9 cellular contexts compared by ENCODE assay signal in genomic region chr4:2411786-2412510, GRCh38. TPM values are rescaled to one million over a fixed set of nuclear protein-coding genes. Genes with fewer than 3 reads are reported as not detected.
A peak's percentile ranks its signal among the peaks of the same experiment; 100 is the strongest.
DNase-seq lines count a peak whose midpoint lies in the region; ATAC-seq, FAIRE-seq and TF ChIP-seq lines count a peak whose summit lies in the region.
"Had no signal": no experiment of that assay in that cellular context is flagged by ENCODE, and none has a peak within 500 bp of the region (broad histone marks: within the 10 kb centered on the region; RNA-seq: fewer than 3 reads in every experiment).

No MANE protein-coding gene starts in this region.

- H3K4me3 ChIP-seq in keratinocyte (ENCODE audit: control insufficient read depth in 2 of 3, extremely low read depth in 1 of 3, insufficient read depth in 2 of 3, low read depth in 1 of 3, low read length in 3 of 3), result no peak overlapping the region
- peak overlapping the region in 1 of 4 donors; percentile 32 for H3K4me3 ChIP-seq in upper lobe of left lung

- peak; percentile 50 for DNase-seq in stimulated activated CD4-positive, alpha-beta T cell treated with anti-CD3 and anti-CD28 coated beads, Interleukin-15, amount 100 ng/mL, for 24 hours
- DNase-seq in stimulated activated CD4-positive, alpha-beta T cell treated with anti-CD3 and anti-CD28 coated beads, Interleukin-12 subunit alpha, Interleukin-12 subunit beta, amount 100 ng/mL, for 4 hours, result no peak
- peak; percentile 52 for DNase-seq in activated CD8-positive, alpha-beta memory T cell treated with anti-CD3 and anti-CD28 coated beads, Interleukin-2, amount 10 ng/mL, durations not matched to agents 7 days and 5 days
- DNase-seq in keratinocyte (ENCODE audit: low read depth, low spot score) (no peak), upper lobe of left lung (peak in 1 of 2 donors; percentile 54), erythroblast (lab: John Stamatoyannopoulos, UW) (no peak), foreskin keratinocyte (no peak)
- DNase-seq: GOT3 had no signal

- TF ChIP-seq CTCF in keratinocyte (optimal IDR thresholded peaks at IDR 0.05 in 1 of 3, IDR thresholded peaks at IDR 0.05 in 1 of 3, conservative IDR thresholded peaks at IDR 0.05 in 1 of 3; ENCODE audit: extremely low read depth in 1 of 3, insufficient read depth in 2 of 3, low read length in 3 of 3) (no peak), upper lobe of left lung (IDR thresholded peaks at IDR 0.05) (no peak), foreskin keratinocyte (conservative IDR thresholded peaks at IDR 0.05) (no peak)

- no peaks in the 10 kb centered on the region for H3K36me3 ChIP-seq in keratinocyte (ENCODE audit: control insufficient read depth in 2 of 2, extremely low read depth in 1 of 2, insufficient read depth in 2 of 2, low read length in 2 of 2)
- no peaks in the 10 kb centered on the region for H3K36me3 ChIP-seq in upper lobe of left lung

- TF ChIP-seq POLR2A in upper lobe of left lung (IDR thresholded peaks at IDR 0.05), result no peak
- no peak for TF ChIP-seq POLR2A in erythroblast (IDR thresholded peaks at IDR 0.05; ENCODE audit: low read length)

- H3K9ac ChIP-seq in keratinocyte (ENCODE audit: control insufficient read depth, extremely low read depth, insufficient read depth, low read length), result peak overlapping the region; percentile 74

- H3K27ac Mint-ChIP-seq in activated CD8-positive, alpha-beta memory T cell treated with anti-CD3 and anti-CD28 coated beads, Interleukin-2, amount 10 ng/mL, durations not matched to agents 7 days and 5 days, result peak overlapping the region; percentile 97

- no peaks in the 10 kb centered on the region for H3K9me1 ChIP-seq in keratinocyte (ENCODE audit: control insufficient read depth, extremely low read depth, insufficient read depth, low read length)

- H4K20me1 ChIP-seq in keratinocyte (ENCODE audit: control insufficient read depth, extremely low read depth, insufficient read depth, low read length), result no peaks in the 10 kb centered on the region

- H3K9me3 Mint-ChIP-seq in activated CD8-positive, alpha-beta memory T cell treated with anti-CD3 and anti-CD28 coated beads, Interleukin-2, amount 10 ng/mL, durations not matched to agents 7 days and 5 days (ENCODE audit: low read depth), result no peaks in the 10 kb centered on the region

- H3K9me3 ChIP-seq in keratinocyte (ENCODE audit: control insufficient read depth, low read depth, low read length) (no peaks in the 10 kb centered on the region), upper lobe of left lung (no peaks in the 10 kb centered on the region)

- H2AFZ ChIP-seq in keratinocyte (ENCODE audit: control insufficient read depth, low read length), result no peak overlapping the region

- H3K79me2 ChIP-seq in keratinocyte (ENCODE audit: control insufficient read depth, insufficient read depth, low read length), result no peaks in the 10 kb centered on the region

- H3K27ac ChIP-seq in keratinocyte (ENCODE audit: control insufficient read depth, insufficient read depth, low read length) (no peak overlapping the region), upper lobe of left lung (peak overlapping the region; percentile 75 to 88 (median 80)), foreskin keratinocyte (no peak overlapping the region)

- dilution Hi-C loops in keratinocyte (cut with MboI; ENCODE audit: extremely low pct_ligation_motif_present, low sequenced_read_pairs), result no loop called here

- H3K36me3 Mint-ChIP-seq in activated CD8-positive, alpha-beta memory T cell treated with anti-CD3 and anti-CD28 coated beads, Interleukin-2, amount 10 ng/mL, durations not matched to agents 7 days and 5 days, result peaks cover 2% of the 10 kb centered on the region

- peak overlapping the region; percentile 91 for H3K4me2 ChIP-seq in keratinocyte (ENCODE audit: control insufficient read depth, extremely low read depth, insufficient read depth, low read depth, low read length)

- ATAC-seq in activated CD8-positive, alpha-beta memory T cell treated with anti-CD3 and anti-CD28 coated beads, Interleukin-2, amount 10 ng/mL, durations not matched to agents 7 days and 5 days, result no peak
- ATAC-seq in upper lobe of left lung (ENCODE audit: low FRiP score in 2 of 2) (no peak), HG03097 (IDR thresholded peaks at IDR 0.05; ENCODE audit: low FRiP score, unreplicated experiment) (no peak), foreskin keratinocyte (no peak)

- peaks cover 76% of the 10 kb centered on the region for H3K4me1 Mint-ChIP-seq in activated CD8-positive, alpha-beta memory T cell treated with anti-CD3 and anti-CD28 coated beads, Interleukin-2, amount 10 ng/mL, durations not matched to agents 7 days and 5 days

- peaks cover 22% of the 10 kb centered on the region for H3K4me1 ChIP-seq in keratinocyte (ENCODE audit: control insufficient read depth, extremely low read depth, insufficient read depth, low read length)
- peaks cover 37 to 48% (median 45%) of the 10 kb centered on the region in 4 donors for H3K4me1 ChIP-seq in upper lobe of left lung
- peaks cover 6% of the 10 kb centered on the region for H3K4me1 ChIP-seq in foreskin keratinocyte

- TF ChIP-seq EP300 in upper lobe of left lung (IDR thresholded peaks at IDR 0.05), result no peak

- peaks cover 10% of the 10 kb centered on the region for H3K27me3 Mint-ChIP-seq in activated CD8-positive, alpha-beta memory T cell treated with anti-CD3 and anti-CD28 coated beads, Interleukin-2, amount 10 ng/mL, durations not matched to agents 7 days and 5 days

- H3K4me3 Mint-ChIP-seq in activated CD8-positive, alpha-beta memory T cell treated with anti-CD3 and anti-CD28 coated beads, Interleukin-2, amount 10 ng/mL, durations not matched to agents 7 days and 5 days, result peak overlapping the region; percentile 63

- CTCF ChIA-PET in activated CD8-positive, alpha-beta memory T cell treated with anti-CD3 and anti-CD28 coated beads, Interleukin-2, amount 10 ng/mL, durations not matched to agents 7 days and 5 days (lab: Charles Lee), result interaction anchor here (0.6 to 4.5 kb wide), 19 partner anchors 10 to 686 kb away, joined by 3 to 28 read pairs (median 4); partner anchors contain the start of genes FAM193A, MXD4 and RNF4

- no peak for FAIRE-seq in keratinocyte (lab: Jason Lieb, UNC)

- H3K27me3 ChIP-seq in keratinocyte (ENCODE audit: control insufficient read depth, extremely low read depth, insufficient read depth, low read length), result peaks cover 16% of the 10 kb centered on the region
- peaks cover 0 to 2% (median under 1%) of the 10 kb centered on the region in 4 donors for H3K27me3 ChIP-seq in upper lobe of left lung
- peaks cover 23% of the 10 kb centered on the region for H3K27me3 ChIP-seq in foreskin keratinocyte

- 78 to 87% methylated on average over 7 to 9 of the region's 14 CpGs for WGBS in upper lobe of left lung, 2 donors

RNA-seq across cellular contexts. Expression of gene ZFYVE28, which starts 6.5 kb away (rescaled TPM):
- total RNA-seq in activated CD8-positive, alpha-beta memory T cell treated with anti-CD3 and anti-CD28 coated beads, Interleukin-2, amount 10 ng/mL, durations not matched to agents 7 days and 5 days, result 10 to 100 TPM; 12.5 to 30.3 TPM
- 0.16 to 0.72 TPM (median 0.33 TPM) in 3 replicates for polyA plus RNA-seq in keratinocyte
- 0.59 TPM for polyA plus RNA-seq in keratinocyte (2011; ENCODE audit: low read depth)
- polyA plus RNA-seq in keratinocyte (2011; cell fraction: cytosol; rRNA removed), result 0.67 and 0.88 TPM in 2 replicates
- polyA plus RNA-seq in keratinocyte (2011; cell fraction: nucleus; rRNA removed), result 1.3 and 2.1 TPM in 2 replicates
- 0.38 and 0.79 TPM in 2 replicates for polyA plus RNA-seq in keratinocyte (2012; ENCODE audit: low replicate concordance)
- polyA minus RNA-seq in keratinocyte, result 0.42 to 0.75 TPM (median 0.63 TPM) in 3 replicates
- polyA minus RNA-seq in keratinocyte (2011; cell fraction: cytosol; rRNA and poly(A)+ RNA removed), result 0.58 TPM
- 0.95 and 1.3 TPM in 2 replicates for polyA minus RNA-seq in keratinocyte (2011; cell fraction: nucleus; rRNA and poly(A)+ RNA removed)
- total RNA-seq in upper lobe of left lung, result 10 to 100 TPM; 10.8 to 51.3 (median 15.2) TPM
- total RNA-seq in foreskin keratinocyte, result 0.51 and 0.95 TPM in 2 replicates
- polyA plus RNA-seq in foreskin keratinocyte, result 0.73 and 1.0 TPM in 2 replicates

RNA-seq across cellular contexts. Expression of gene CFAP99, which starts 6.8 kb away (rescaled TPM):
- total RNA-seq in activated CD8-positive, alpha-beta memory T cell treated with anti-CD3 and anti-CD28 coated beads, Interleukin-2, amount 10 ng/mL, durations not matched to agents 7 days and 5 days, result not detected
- polyA plus RNA-seq in keratinocyte, result not detected in 3 replicates
- not detected for polyA plus RNA-seq in keratinocyte (2011; ENCODE audit: low read depth)
- polyA plus RNA-seq in keratinocyte (2011; cell fraction: cytosol; rRNA removed), result not detected in 2 replicates
- polyA plus RNA-seq in keratinocyte (2011; cell fraction: nucleus; rRNA removed), result not detected in 2 replicates
- not detected in 2 replicates for polyA plus RNA-seq in keratinocyte (2012; ENCODE audit: low replicate concordance)
- not detected in 3 replicates for polyA minus RNA-seq in keratinocyte
- polyA minus RNA-seq in keratinocyte (2011; cell fraction: cytosol; rRNA and poly(A)+ RNA removed), result not detected
- polyA minus RNA-seq in keratinocyte (2011; cell fraction: nucleus; rRNA and poly(A)+ RNA removed), result not detected in 2 replicates
- total RNA-seq in upper lobe of left lung, result 10 to 100 TPM in 3 of 6 donors, 1 to 10 TPM in 2, under 1 TPM in 1; 0.57 to 24.7 (median 9.3) TPM
- not detected in 2 replicates for total RNA-seq in foreskin keratinocyte
- polyA plus RNA-seq in foreskin keratinocyte, result not detected in 2 replicates

RNA-seq across cellular contexts. Expression of gene RNF4, which starts 57.0 kb away (rescaled TPM):
- total RNA-seq in activated CD8-positive, alpha-beta memory T cell treated with anti-CD3 and anti-CD28 coated beads, Interleukin-2, amount 10 ng/mL, durations not matched to agents 7 days and 5 days, result 100 to 1,000 TPM; 108 to 116 TPM
- polyA plus RNA-seq in keratinocyte, result 55.6 to 78.3 TPM (median 63.6 TPM) in 3 replicates
- polyA plus RNA-seq in keratinocyte (2011; ENCODE audit: low read depth), result 82.8 TPM
- polyA plus RNA-seq in keratinocyte (2011; cell fraction: cytosol; rRNA removed), result 71.7 and 78.1 TPM in 2 replicates
- polyA plus RNA-seq in keratinocyte (2011; cell fraction: nucleus; rRNA removed), result 76.6 and 80.4 TPM in 2 replicates
- 33.1 and 44.3 TPM in 2 replicates for polyA plus RNA-seq in keratinocyte (2012; ENCODE audit: low replicate concordance)
- 57.8 to 72.4 TPM (median 67.0 TPM) in 3 replicates for polyA minus RNA-seq in keratinocyte
- polyA minus RNA-seq in keratinocyte (2011; cell fraction: cytosol; rRNA and poly(A)+ RNA removed), result 57.2 TPM
- polyA minus RNA-seq in keratinocyte (2011; cell fraction: nucleus; rRNA and poly(A)+ RNA removed), result 44.6 and 46.7 TPM in 2 replicates
- 10 to 100 TPM; 28.0 to 48.5 (median 43.3) TPM for total RNA-seq in upper lobe of left lung
- 45.0 and 45.7 TPM in 2 replicates for total RNA-seq in foreskin keratinocyte
- polyA plus RNA-seq in foreskin keratinocyte, result 26.0 and 30.1 TPM in 2 replicates

Comparison
In these comparisons a context has a peak if more than half of its experiments do, and no peak if none do; other contexts are left out.
1. DNase-seq: peak in stimulated activated CD4-positive, alpha-beta T cell treated with anti-CD3 and anti-CD28 coated beads, Interleukin-15, amount 100 ng/mL, for 24 hours (single experiment) and activated CD8-positive, alpha-beta memory T cell treated with anti-CD3 and anti-CD28 coated beads, Interleukin-2, amount 10 ng/mL, durations not matched to agents 7 days and 5 days (single experiment); none in stimulated activated CD4-positive, alpha-beta T cell treated with anti-CD3 and anti-CD28 coated beads, Interleukin-12 subunit alpha, Interleukin-12 subunit beta, amount 100 ng/mL, for 4 hours (single experiment), keratinocyte (single experiment), erythroblast (0 of 2) and foreskin keratinocyte (0 of 2).
2. H3K27ac ChIP-seq: peak in upper lobe of left lung (4 of 4); none in keratinocyte (single experiment) and foreskin keratinocyte (single experiment).